ENCODE assay signal across 12 cellular contexts in the genomic region with DNA sequence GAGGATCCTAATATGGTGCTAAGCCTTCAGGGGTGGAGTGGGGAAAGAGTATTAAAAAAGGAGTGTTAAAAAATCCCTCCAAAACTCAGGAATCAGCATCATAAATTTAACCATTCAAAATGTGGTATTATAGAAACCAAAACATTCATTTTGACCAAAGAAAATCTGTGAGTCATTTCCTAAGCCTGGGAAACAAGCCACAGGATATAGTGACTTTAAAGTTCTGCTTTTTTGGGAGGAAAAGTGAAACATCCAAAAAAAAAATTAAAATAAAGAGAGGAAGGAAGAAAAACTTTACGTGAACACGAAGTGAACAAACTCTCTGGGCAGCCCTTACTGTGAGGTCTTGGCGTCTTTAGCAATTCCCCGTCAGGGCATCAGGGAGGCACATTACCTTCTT.
DNase-seq lines count a peak whose midpoint lies in the region; ATAC-seq and TF ChIP-seq lines count a peak whose summit lies in the region.
"Had no signal": no experiment of that assay in that cellular context is flagged by ENCODE, and none has a peak within 500 bp of the region (broad histone marks: within the 10 kb centered on the region; RNA-seq: fewer than 3 reads in every experiment).

No MANE protein-coding gene starts in this region.

- peaks cover 66% of the 10 kb centered on the region for H3K36me3 Mint-ChIP-seq in activated CD4-positive, alpha-beta T cell treated with anti-CD3 and anti-CD28 coated beads, Interleukin-2, amount 10 ng/mL, durations not matched to agents 24 days and 14 days (ENCODE audit: low read depth)
- peaks cover 39 to 50% of the 10 kb centered on the region in 2 donors for H3K36me3 Mint-ChIP-seq in stimulated activated naive B cell treated with anti-CD40 and anti-IgM and Interleukin-4, amounts not matched to agents 10 μg/mL and 1 μg/mL and 100 μg/mL, for 72 hours

- ATAC-seq in stimulated activated naive B cell treated with anti-CD40 and anti-IgM and Interleukin-4, amounts not matched to agents 10 μg/mL and 1 μg/mL and 100 μg/mL, for 72 hours (replicated peaks), result no peak
- ATAC-seq: A549 had no signal

- peak overlapping the region; percentile 4 for H3K4me3 Mint-ChIP-seq in activated CD4-positive, alpha-beta T cell treated with anti-CD3 and anti-CD28 coated beads, Interleukin-2, amount 10 ng/mL, durations not matched to agents 24 days and 14 days
- no peak overlapping the region for H3K4me3 Mint-ChIP-seq in stimulated activated naive B cell treated with anti-CD40 and anti-IgM and Interleukin-4, amounts not matched to agents 10 μg/mL and 1 μg/mL and 100 μg/mL, for 72 hours
- H3K4me3 Mint-ChIP-seq: activated naive CD4-positive, alpha-beta T cell treated with anti-CD3 and anti-CD28 coated beads for 36 hours had no signal

- H3K27ac Mint-ChIP-seq in activated CD4-positive, alpha-beta T cell treated with anti-CD3 and anti-CD28 coated beads, Interleukin-2, amount 10 ng/mL, durations not matched to agents 24 days and 14 days, result peak overlapping the region; percentile 30
- H3K27ac Mint-ChIP-seq in stimulated activated naive B cell treated with anti-CD40 and anti-IgM and Interleukin-4, amounts not matched to agents 10 μg/mL and 1 μg/mL and 100 μg/mL, for 72 hours, result peak overlapping the region; percentile 31
- H3K27ac Mint-ChIP-seq: activated naive CD4-positive, alpha-beta T cell treated with anti-CD3 and anti-CD28 coated beads for 36 hours had no signal

- peaks cover 9% of the 10 kb centered on the region; the same call in 1 of the 2 replicates for H3K79me2 ChIP-seq in OCI-LY7 (ENCODE audit: insufficient read depth, low read depth, low read length)

- no peak overlapping the region for H3K4me3 ChIP-seq in OCI-LY7 (ENCODE audit: low read depth, low read length, poor library complexity, severe bottlenecking)
- H3K4me3 ChIP-seq: A549 had no signal

- H3K4me1 ChIP-seq in OCI-LY7 (ENCODE audit: insufficient read depth, low read length, poor library complexity, severe bottlenecking), result peaks cover 88% of the 10 kb centered on the region

- H3K36me3 ChIP-seq in OCI-LY7 (ENCODE audit: insufficient read depth, low read length), result peaks cover 82% of the 10 kb centered on the region

- H3K4me2 ChIP-seq in OCI-LY7 (ENCODE audit: low read length), result no peak overlapping the region
- H3K4me2 ChIP-seq: A549 had no signal

- H3K27me3 Mint-ChIP-seq in activated CD4-positive, alpha-beta T cell treated with anti-CD3 and anti-CD28 coated beads, Interleukin-2, amount 10 ng/mL, durations not matched to agents 24 days and 14 days, result no peaks in the 10 kb centered on the region
- H3K27me3 Mint-ChIP-seq in stimulated activated naive B cell treated with anti-CD40 and anti-IgM and Interleukin-4, amounts not matched to agents 10 μg/mL and 1 μg/mL and 100 μg/mL, for 72 hours, result no peaks in the 10 kb centered on the region

- no peak for TF ChIP-seq CTCF in OCI-LY7 (conservative IDR thresholded peaks at IDR 0.05; ENCODE audit: low read length)

- peak overlapping the region; percentile 30 for H3K27ac ChIP-seq in OCI-LY7 (ENCODE audit: low read depth, low read length, poor library complexity, severe bottlenecking)
- H3K27ac ChIP-seq: A549 had no signal

- H4K20me1 ChIP-seq in OCI-LY7 (ENCODE audit: insufficient read depth, low read length), result no peaks in the 10 kb centered on the region

- no peaks in the 10 kb centered on the region for H3K9me3 Mint-ChIP-seq in activated CD4-positive, alpha-beta T cell treated with anti-CD3 and anti-CD28 coated beads, Interleukin-2, amount 10 ng/mL, durations not matched to agents 24 days and 14 days
- H3K9me3 Mint-ChIP-seq in stimulated activated naive B cell treated with anti-CD40 and anti-IgM and Interleukin-4, amounts not matched to agents 10 μg/mL and 1 μg/mL and 100 μg/mL, for 72 hours, result no peaks in the 10 kb centered on the region
- H3K9me3 Mint-ChIP-seq: activated naive CD4-positive, alpha-beta T cell treated with anti-CD3 and anti-CD28 coated beads for 36 hours had no signal

- CTCF ChIA-PET in OCI-LY7 (lab: Charles Lee; ENCODE audit: unreplicated experiment), result no interaction called here

- H3K9me3 ChIP-seq in OCI-LY7 (ENCODE audit: low read length), result no peaks in the 10 kb centered on the region
- H3K9me3 ChIP-seq: A549 had no signal

- no TSS peak for BruUV-seq in OCI-LY7 (replicated peaks; lab: Mats Ljungman, UMichigan)

- H3K9me2 ChIP-seq in OCI-LY7 (ENCODE audit: insufficient read depth, low read length), result no peaks in the 10 kb centered on the region

- intact Hi-C loops in activated CD4-positive, alpha-beta T cell treated with anti-CD3 and anti-CD28 coated beads, Interleukin-2, amount 10 ng/mL, durations not matched to agents 24 days and 14 days (cut with micrococcal nuclease), result no loop called here
- intact Hi-C loops in OCI-LY7 (cut with micrococcal nuclease; ENCODE audit: unreplicated experiment), result no loop called here

- H2AFZ ChIP-seq in OCI-LY7 (ENCODE audit: low read length), result no peak overlapping the region

- H3K4me1 Mint-ChIP-seq in activated CD4-positive, alpha-beta T cell treated with anti-CD3 and anti-CD28 coated beads, Interleukin-2, amount 10 ng/mL, durations not matched to agents 24 days and 14 days, result peaks cover 58% of the 10 kb centered on the region
- peaks cover 41 to 79% of the 10 kb centered on the region in 2 donors for H3K4me1 Mint-ChIP-seq in stimulated activated naive B cell treated with anti-CD40 and anti-IgM and Interleukin-4, amounts not matched to agents 10 μg/mL and 1 μg/mL and 100 μg/mL, for 72 hours

- no peak for DNase-seq in activated CD4-positive, alpha-beta T cell treated with anti-CD3 and anti-CD28 coated beads, Interleukin-2, amount 10 ng/mL, durations not matched to agents 24 days and 14 days
- DNase-seq in activated CD4-positive, alpha-beta T cell treated with anti-CD3 and anti-CD28 coated beads for 48 hours, result no peak
- DNase-seq in OCI-LY7 (ENCODE audit: low spot score), result no peak
- peak; percentile 53 for DNase-seq in dermis blood vessel endothelial cell
- DNase-seq in stimulated activated naive B cell treated with anti-CD40 and anti-IgM and Interleukin-4, amounts not matched to agents 10 μg/mL and 1 μg/mL and 100 μg/mL, for 72 hours, result no peak
- DNase-seq in kidney glomerular epithelial cell (lab: John Stamatoyannopoulos, UW), result no peak
- DNase-seq in midbrain (lab: John Stamatoyannopoulos, UW), result no peak
- DNase-seq in NCI-H446 (lab: John Stamatoyannopoulos, UW), result no peak
- DNase-seq: activated naive CD4-positive, alpha-beta T cell treated with anti-CD3 and anti-CD28 coated beads for 36 hours; kidney; NCI-H774 had no signal

- POLR2A ChIA-PET in OCI-LY7 (lab: Charles Lee), result interaction anchor here (0.9 to 1.1 kb wide), 2 partner anchors 9 to 63 kb away, joined by 3 read pairs; no protein-coding TSS in a partner anchor
